Comparison of ENCODE assay signal across 7 cellular contexts in the genomic region with DNA sequence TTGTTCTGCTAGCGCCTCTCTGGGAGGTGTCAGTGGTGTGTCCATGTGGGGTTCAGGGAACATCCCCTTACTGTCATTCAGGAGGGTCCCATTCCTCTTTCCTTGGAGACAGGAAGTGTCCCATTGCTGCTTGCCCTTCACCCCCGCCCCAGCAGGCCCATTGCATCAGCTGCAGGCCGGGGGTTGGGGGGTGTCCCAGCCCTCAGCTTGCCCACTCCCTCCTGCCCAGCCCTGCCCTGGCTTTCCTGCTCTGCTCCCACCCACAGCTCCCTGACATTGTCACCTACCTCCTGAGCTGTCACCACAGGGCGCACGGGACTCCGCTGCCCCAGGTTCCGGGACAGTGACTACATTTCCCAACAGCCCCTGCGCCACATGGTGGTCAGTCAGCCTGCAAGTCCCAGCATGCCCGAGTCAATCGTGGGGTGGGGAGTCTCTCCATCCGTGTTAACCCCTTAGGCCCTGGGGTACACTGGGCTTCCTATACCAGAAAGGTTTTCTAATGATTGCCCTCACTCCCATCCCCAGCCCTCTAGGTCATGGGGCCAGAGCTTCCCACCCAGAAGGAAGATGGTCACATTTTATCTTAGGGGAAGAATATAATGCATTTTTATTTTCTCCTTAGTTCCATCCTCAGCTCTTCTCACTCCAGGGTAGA. TPM values are rescaled to one million over a fixed set of nuclear protein-coding genes. Genes with fewer than 3 reads are reported as not detected.
DNase-seq lines count a peak whose midpoint lies in the region; ATAC-seq and TF ChIP-seq lines count a peak whose summit lies in the region.

A gene (minus strand): TSS at position 351 of the 658 bp plus-strand sequence. CDS start 745 bp downstream, outside the sequence.

- peak within 1 kb of the TSS; percentile 83 to 97 for H3K4me3 Mint-ChIP-seq in activated T-cell treated with anti-CD3 and anti-CD28 coated beads, Interleukin-2, amount 50 U/mL, for 72 hours
- H3K4me3 Mint-ChIP-seq in naive thymus-derived CD4-positive, alpha-beta T cell, result peak within 1 kb of the TSS; percentile 81 to 98 (median 92)
- H3K4me3 Mint-ChIP-seq in stimulated activated effector memory CD8-positive, alpha-beta T cell treated with anti-CD3 and anti-CD28 coated beads, Interleukin-12 subunit alpha, Interleukin-12 subunit beta, amount 100 ng/mL, for 72 hours, result peak within 1 kb of the TSS; percentile 85

- no peaks in the 10 kb centered on the region for H3F3A ChIP-seq in PC-3 (ENCODE audit: low read length, unreplicated experiment)

- H3K4me1 Mint-ChIP-seq in activated T-cell treated with anti-CD3 and anti-CD28 coated beads, Interleukin-2, amount 50 U/mL, for 72 hours (ENCODE audit: low read depth), result peaks cover 34% of the 10 kb centered on the region
- peaks cover 13 to 26% (median 15%) of the 10 kb centered on the region in 7 donors for H3K4me1 Mint-ChIP-seq in naive thymus-derived CD4-positive, alpha-beta T cell
- peaks cover 19% of the 10 kb centered on the region for H3K4me1 Mint-ChIP-seq in stimulated activated effector memory CD8-positive, alpha-beta T cell treated with anti-CD3 and anti-CD28 coated beads, Interleukin-12 subunit alpha, Interleukin-12 subunit beta, amount 100 ng/mL, for 72 hours

- H3K4me2 ChIP-seq in PC-3 (ENCODE audit: low read length), result no peak within 1 kb of the TSS

- H3K4me3 ChIP-seq in PC-3 (ENCODE audit: low read length), result no peak within 1 kb of the TSS
- peak within 1 kb of the TSS; percentile 83 for H3K4me3 ChIP-seq in fibroblast of mammary gland (ENCODE audit: control insufficient read depth, low read depth, low read length)
- H3K4me3 ChIP-seq in naive thymus-derived CD4-positive, alpha-beta T cell (ENCODE audit: low read length), result peak within 1 kb of the TSS; percentile 61

- H3K27ac Mint-ChIP-seq in activated T-cell treated with anti-CD3 and anti-CD28 coated beads, Interleukin-2, amount 50 U/mL, for 72 hours, result peak within 1 kb of the TSS; percentile 82
- H3K27ac Mint-ChIP-seq in naive thymus-derived CD4-positive, alpha-beta T cell, result peak within 1 kb of the TSS; percentile 66 to 97 (median 89)
- H3K27ac Mint-ChIP-seq in stimulated activated effector memory CD8-positive, alpha-beta T cell treated with anti-CD3 and anti-CD28 coated beads, Interleukin-12 subunit alpha, Interleukin-12 subunit beta, amount 100 ng/mL, for 72 hours, result peak within 1 kb of the TSS; percentile 98

- H3K9ac ChIP-seq in PC-3 (ENCODE audit: low read length), result no peak within 1 kb of the TSS

- H3K27me3 Mint-ChIP-seq in activated T-cell treated with anti-CD3 and anti-CD28 coated beads, Interleukin-2, amount 50 U/mL, for 72 hours (ENCODE audit: low read depth), result no peaks in the 10 kb centered on the region
- H3K27me3 Mint-ChIP-seq in naive thymus-derived CD4-positive, alpha-beta T cell, result no peaks in the 10 kb centered on the region

- no peaks in the 10 kb centered on the region for H3K36me3 ChIP-seq in PC-3 (ENCODE audit: low read depth, low read length)
- peaks cover 0 to 4% (median 0%) of the 10 kb centered on the region in 3 experiments for H3K36me3 ChIP-seq in naive thymus-derived CD4-positive, alpha-beta T cell (ENCODE audit: control insufficient read depth in 2 of 3, insufficient read depth in 3 of 3, low read length in 3 of 3)

- no peak for TF ChIP-seq CTCF in PC-3 (conservative IDR thresholded peaks at IDR 0.05; ENCODE audit: low read depth, low read length)
- no peak for TF ChIP-seq CTCF in fibroblast of mammary gland (conservative IDR thresholded peaks at IDR 0.05; ENCODE audit: control insufficient read depth, insufficient read depth, low read depth, low read length)

- CTCF ChIA-PET in PC-3 (lab: Charles Lee), result no interaction called here
- CTCF ChIA-PET in naive thymus-derived CD4-positive, alpha-beta T cell (lab: Charles Lee), result no interaction called here

- H3K36me3 Mint-ChIP-seq in activated T-cell treated with anti-CD3 and anti-CD28 coated beads, Interleukin-2, amount 50 U/mL, for 72 hours (ENCODE audit: insufficient read depth in 2 of 2), result peaks cover 0 to 6% of the 10 kb centered on the region in 2 donors
- H3K36me3 Mint-ChIP-seq in naive thymus-derived CD4-positive, alpha-beta T cell, result peaks cover 0 to 4% (median 0%) of the 10 kb centered on the region in 5 donors
- H3K36me3 Mint-ChIP-seq in stimulated activated effector memory CD8-positive, alpha-beta T cell treated with anti-CD3 and anti-CD28 coated beads, Interleukin-12 subunit alpha, Interleukin-12 subunit beta, amount 100 ng/mL, for 72 hours, result peaks cover 20% of the 10 kb centered on the region

- no peaks in the 10 kb centered on the region for H3K9me2 ChIP-seq in PC-3 (replicated peaks; ENCODE audit: low read length)

- no peak within 1 kb of the TSS for H3K27ac ChIP-seq in PC-3 (ENCODE audit: low read length)
- peak within 1 kb of the TSS; percentile 62 for H3K27ac ChIP-seq in naive thymus-derived CD4-positive, alpha-beta T cell (ENCODE audit: low read depth, low read length)

- no peaks in the 10 kb centered on the region for H3K9me3 ChIP-seq in PC-3 (ENCODE audit: low read length)
- no peaks in the 10 kb centered on the region for H3K9me3 ChIP-seq in naive thymus-derived CD4-positive, alpha-beta T cell (ENCODE audit: control insufficient read depth in 2 of 3, low read length in 3 of 3)

- ATAC-seq in GM18511 (IDR thresholded peaks at IDR 0.05; ENCODE audit: unreplicated experiment) (peak; percentile 95), HG02885 (IDR thresholded peaks at IDR 0.05; ENCODE audit: poor library complexity, unreplicated experiment) (peak; percentile 89), PC-3 (no peak)
- ATAC-seq in activated T-cell treated with anti-CD3 and anti-CD28 coated beads, Interleukin-2, amount 50 U/mL, for 72 hours (replicated peaks in 1 of 2), result peak; percentile 95 to 96
- ATAC-seq in naive thymus-derived CD4-positive, alpha-beta T cell, result peak; percentile 91
- peak; percentile 95 for ATAC-seq in stimulated activated effector memory CD8-positive, alpha-beta T cell treated with anti-CD3 and anti-CD28 coated beads, Interleukin-12 subunit alpha, Interleukin-12 subunit beta, amount 100 ng/mL, for 72 hours

- H3K27me3 ChIP-seq in PC-3 (ENCODE audit: low read length), result no peaks in the 10 kb centered on the region
- H3K27me3 ChIP-seq in naive thymus-derived CD4-positive, alpha-beta T cell (ENCODE audit: control insufficient read depth in 2 of 2, insufficient read depth in 2 of 2, low read length in 2 of 2), result no peaks in the 10 kb centered on the region

- intact Hi-C loops in PC-3 (cut with micrococcal nuclease), result no loop called here
- intact Hi-C loops in naive thymus-derived CD4-positive, alpha-beta T cell (cut with micrococcal nuclease), result loop anchor here (1.0 to 5.0 kb wide), 7 partner anchors 16 to 475 kb away; a partner anchor contains a TSS

- H3K4me1 ChIP-seq in PC-3 (ENCODE audit: insufficient read depth, low read length), result no peaks in the 10 kb centered on the region
- H3K4me1 ChIP-seq in naive thymus-derived CD4-positive, alpha-beta T cell (ENCODE audit: control insufficient read depth in 2 of 2, insufficient read depth in 2 of 2, low read length in 2 of 2), result peaks cover 0 to 7% of the 10 kb centered on the region in 2 donors

- POLR2A ChIA-PET in PC-3 (lab: Charles Lee; ENCODE audit: unreplicated experiment), result no interaction called here
- POLR2A ChIA-PET in naive thymus-derived CD4-positive, alpha-beta T cell (lab: Charles Lee), result interaction anchor here (0.7 to 1.7 kb wide), 3 partner anchors 16 to 1852 kb away, joined by 3 to 5 read pairs (median 3); no protein-coding TSS in a partner anchor

- no peaks in the 10 kb centered on the region for H3K9me3 Mint-ChIP-seq in activated T-cell treated with anti-CD3 and anti-CD28 coated beads, Interleukin-2, amount 50 U/mL, for 72 hours
- no peaks in the 10 kb centered on the region for H3K9me3 Mint-ChIP-seq in naive thymus-derived CD4-positive, alpha-beta T cell
- no peaks in the 10 kb centered on the region for H3K9me3 Mint-ChIP-seq in stimulated activated effector memory CD8-positive, alpha-beta T cell treated with anti-CD3 and anti-CD28 coated beads, Interleukin-12 subunit alpha, Interleukin-12 subunit beta, amount 100 ng/mL, for 72 hours

- H3K79me2 ChIP-seq in PC-3 (ENCODE audit: low read length), result no peaks in the 10 kb centered on the region

- no peak for DNase-seq in PC-3
- peak; percentile 83 to 85 for DNase-seq in activated T-cell treated with anti-CD3 and anti-CD28 coated beads, Interleukin-2, amount 50 U/mL, for 72 hours
- peak; percentile 85 for DNase-seq in fibroblast of mammary gland (ENCODE audit: low read depth)
- peak; percentile 25 to 79 (median 53) for DNase-seq in naive thymus-derived CD4-positive, alpha-beta T cell
- peak; percentile 52 to 87 for DNase-seq in stimulated activated effector memory CD8-positive, alpha-beta T cell treated with anti-CD3 and anti-CD28 coated beads, Interleukin-12 subunit alpha, Interleukin-12 subunit beta, amount 100 ng/mL, for 72 hours (ENCODE audit: low spot score in 2 of 2)

- H2AFZ ChIP-seq in PC-3 (ENCODE audit: low read length), result no peak within 1 kb of the TSS

- BruUV-seq in PC-3 (replicated peaks; lab: Mats Ljungman, UMichigan), result no TSS peak

- H4K20me1 ChIP-seq in PC-3 (ENCODE audit: low read length), result no peaks in the 10 kb centered on the region

RNA-seq across cellular contexts. Expression of the gene that starts here (rescaled TPM):
- total RNA-seq in PC-3 (2014; rRNA removed), result 10.5 and 12.1 TPM in 2 replicates
- total RNA-seq in activated T-cell treated with anti-CD3 and anti-CD28 coated beads, Interleukin-2, amount 50 U/mL, for 72 hours, result 10 to 100 TPM; 44.7 to 53.6 TPM
- 10 to 100 TPM; 23.3 to 35.7 (median 30.6) TPM for total RNA-seq in naive thymus-derived CD4-positive, alpha-beta T cell
- 10 to 100 TPM; 14.1 to 23.9 TPM for polyA plus RNA-seq in naive thymus-derived CD4-positive, alpha-beta T cell
